19 cellular contexts compared by ENCODE assay signal in the genomic region with DNA sequence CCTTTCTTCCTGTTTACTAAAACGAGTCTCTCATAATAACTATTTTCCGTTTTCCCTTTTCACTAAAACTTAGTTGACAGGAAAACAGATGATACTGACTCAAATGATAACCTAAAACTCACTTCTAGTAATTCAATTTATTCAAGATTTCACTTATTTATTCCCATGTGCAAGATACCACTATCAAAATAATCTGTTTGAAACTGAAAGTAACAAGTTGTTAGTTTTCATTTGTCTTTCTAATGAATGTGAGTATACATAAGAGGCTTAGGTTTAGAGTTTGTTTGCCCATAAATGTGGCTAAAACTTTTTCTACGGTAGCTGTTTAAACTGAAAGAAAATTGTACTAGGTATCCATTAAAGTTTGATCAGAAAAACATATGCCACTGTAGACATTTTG.
DNase-seq lines count a peak whose midpoint lies in the region; ATAC-seq, FAIRE-seq and TF ChIP-seq lines count a peak whose summit lies in the region.
"Had no signal": no experiment of that assay in that cellular context is flagged by ENCODE, and none has a peak within 500 bp of the region (broad histone marks: within the 10 kb centered on the region; RNA-seq: fewer than 3 reads in every experiment).

No MANE protein-coding gene starts in this region.

- H3K9ac ChIP-seq in DND-41 (ENCODE audit: low read depth, low read length): no peak overlapping the region
- no peak overlapping the region for H3K9ac ChIP-seq in GM12878 (ENCODE audit: control insufficient read depth, insufficient read depth, low read length)

- H3K4me1 ChIP-seq in DND-41 (ENCODE audit: insufficient read depth, low read length): no peaks in the 10 kb centered on the region
- H3K4me1 ChIP-seq in GM12878 (ENCODE audit: control insufficient read depth, insufficient read depth, low read length): no peaks in the 10 kb centered on the region
- H3K4me1 ChIP-seq in A673 (ENCODE audit: insufficient read depth, low read length, poor library complexity, severe bottlenecking): no peaks in the 10 kb centered on the region
- H3K4me1 ChIP-seq: colonic mucosa, transverse colon had no signal

- H4K20me1 ChIP-seq in DND-41 (ENCODE audit: insufficient read depth, low read length): no peaks in the 10 kb centered on the region
- H4K20me1 ChIP-seq in GM12878 (ENCODE audit: control insufficient read depth, insufficient read depth): no peaks in the 10 kb centered on the region

- BruUV-seq in GM12878 (replicated peaks; lab: Mats Ljungman, UMichigan) (no TSS peak), A673 (replicated peaks; lab: Mats Ljungman, UMichigan) (no TSS peak)

- no peak for DNase-seq in DND-41
- no peak for DNase-seq in GM12878 (ENCODE audit: low read depth, low spot score)
- DNase-seq in SKM-1 (lab: John Stamatoyannopoulos, UW; ENCODE audit: unreplicated experiment): no peak
- DNase-seq in NCI-H187 treated with DMSO at 0.1 percent for 48 hours (lab: John Stamatoyannopoulos, UW): no peak
- no peak for DNase-seq in A673 (ENCODE audit: low spot score)
- DNase-seq: activated gamma-delta T cell, C1 segment of cervical spinal cord, colonic mucosa, DMS79 treated with DMSO at 0.1 percent for 48 hours, IMR-90, MV-4-11, NCI-H2107, NCI-H69, small intestine, transverse colon had no signal

- in situ Hi-C loops in GM12878 (cut with MboI): no loop called here

- CTCF ChIA-PET in GM12878 (lab: Yijun Ruan, JAX) (no interaction called here), A673 (lab: Charles Lee) (no interaction called here)

- peak; percentile 45; the same call in 2 of the 3 replicates for ATAC-seq in DND-41 (ENCODE audit: insufficient read depth, low read depth)
- ATAC-seq in GM18867 (IDR thresholded peaks at IDR 0.05; ENCODE audit: unreplicated experiment): peak; percentile 85
- peak; percentile 39 for ATAC-seq in HG03565 (IDR thresholded peaks at IDR 0.05; ENCODE audit: unreplicated experiment)
- ATAC-seq in GM12878: peak; percentile 59

- RAD21 ChIA-PET in GM12878 (lab: Charles Lee; ENCODE audit: unreplicated experiment): interaction anchor here (1.3 kb wide), 1 partner anchor 24 kb away, joined by 3 read pairs; no protein-coding TSS in a partner anchor

- TF ChIP-seq CTCF in DND-41 (IDR thresholded peaks at IDR 0.05; ENCODE audit: borderline replicate concordance, extremely low read depth, low read length, poor library complexity, severe bottlenecking) (no peak), GM12878 (IDR thresholded peaks at IDR 0.05 in 2 of 3, conservative IDR thresholded peaks at IDR 0.05 in 1 of 3; ENCODE audit: control insufficient read depth in 2 of 3, extremely low read depth in 1 of 3, insufficient read depth in 1 of 3, low read depth in 3 of 3, low read length in 3 of 3) (no peak), A673 (conservative IDR thresholded peaks at IDR 0.05; ENCODE audit: low read depth, low read length) (no peak)

- H3K27ac ChIP-seq in DND-41 (ENCODE audit: low read length): no peak overlapping the region
- H3K27ac ChIP-seq in GM12878 (ENCODE audit: control insufficient read depth, insufficient read depth): no peak overlapping the region
- no peak overlapping the region for H3K27ac ChIP-seq in A673 (ENCODE audit: low read depth, low read length, poor library complexity, severe bottlenecking)
- H3K27ac ChIP-seq: colonic mucosa, transverse colon had no signal

- SMC1A ChIA-PET in GM12878 (lab: Charles Lee; ENCODE audit: uncharacterized antibody, unreplicated experiment): no interaction called here

- H2AFZ ChIP-seq in DND-41 (ENCODE audit: low read depth, low read length) (peak overlapping the region; percentile 44), GM12878 (ENCODE audit: control insufficient read depth, low read depth, low read length) (peak overlapping the region; percentile 56)

- H3K4me2 ChIP-seq in DND-41 (ENCODE audit: insufficient read depth, low read length) (peak overlapping the region; percentile 40; the same call in 1 of the 2 replicates), GM12878 (ENCODE audit: control insufficient read depth, insufficient read depth) (no peak overlapping the region)

- H3K9me3 ChIP-seq in DND-41 (ENCODE audit: insufficient read depth, low read length, severe bottlenecking): no peaks in the 10 kb centered on the region
- H3K9me3 ChIP-seq in GM12878 (replicated peaks; ENCODE audit: control insufficient read depth, insufficient read depth, low read length): no peaks in the 10 kb centered on the region
- H3K9me3 ChIP-seq in A673 (ENCODE audit: low read depth, low read length, poor library complexity, severe bottlenecking): no peaks in the 10 kb centered on the region
- H3K9me3 ChIP-seq: colonic mucosa, transverse colon had no signal

- TF ChIP-seq RAD21 in GM12878 (IDR thresholded peaks at IDR 0.05; ENCODE audit: insufficient read depth, low read depth, low read length): no peak

- whole genome bisulfite sequencing in GM12878 (ENCODE audit: insufficient coverage, insufficient replicate concordance, low lambda C conversion rate, missing lambda C conversion rate): 17% methylated on average over 3 of the region's 3 CpGs

- intact Hi-C loops in GM12878 (cut with micrococcal nuclease; ENCODE audit: unreplicated experiment): no loop called here
- intact Hi-C loops in A673 (cut with micrococcal nuclease; ENCODE audit: unreplicated experiment): no loop called here

- H3K79me2 ChIP-seq in DND-41 (ENCODE audit: insufficient read depth, low read length) (no peaks in the 10 kb centered on the region), GM12878 (ENCODE audit: control insufficient read depth, insufficient read depth, low read length) (no peaks in the 10 kb centered on the region)

- no peak overlapping the region for H3K4me3 ChIP-seq in DND-41 (ENCODE audit: low read depth in 1 of 2, low read length in 2 of 2)
- no peak overlapping the region for H3K4me3 ChIP-seq in GM12878
- no peak overlapping the region for H3K4me3 ChIP-seq in A673 (ENCODE audit: low read depth, low read length, poor library complexity, severe bottlenecking)
- H3K4me3 ChIP-seq: colonic mucosa, transverse colon had no signal

- no peaks in the 10 kb centered on the region for H3K36me3 ChIP-seq in DND-41 (ENCODE audit: insufficient read depth, low read length)
- H3K36me3 ChIP-seq in GM12878 (ENCODE audit: control insufficient read depth in 2 of 2, insufficient read depth in 2 of 2, low read length in 1 of 2): no peaks in the 10 kb centered on the region
- no peaks in the 10 kb centered on the region for H3K36me3 ChIP-seq in A673 (ENCODE audit: insufficient read depth, low read length, poor library complexity, severe bottlenecking)
- H3K36me3 ChIP-seq: colonic mucosa, transverse colon had no signal

- TF ChIP-seq EP300 in GM12878 (IDR thresholded peaks at IDR 0.05; ENCODE audit: borderline replicate concordance in 1 of 2, control insufficient read depth in 1 of 2, low read depth in 2 of 2, low read length in 2 of 2): no peak

- FAIRE-seq in GM12878 (lab: Jason Lieb, UNC): peak; percentile 27
- FAIRE-seq: frontal cortex, RCC 7860, small intestine had no signal

- TF ChIP-seq POLR2A in GM12878 (IDR thresholded peaks at IDR 0.05; ENCODE audit: low read depth, low read length): no peak

- POLR2A ChIA-PET in GM12878 (lab: Charles Lee) (interaction anchor here (0.6 kb wide), 1 partner anchor 9 kb away, joined by 3 read pairs; no protein-coding TSS in a partner anchor), A673 (lab: Charles Lee; ENCODE audit: low non-redundant PET) (no interaction called here)

- H3K27me3 ChIP-seq in DND-41 (ENCODE audit: insufficient read depth, low read length, poor library complexity) (no peaks in the 10 kb centered on the region), GM12878 (replicated peaks in 1 of 2; ENCODE audit: control insufficient read depth in 2 of 2, insufficient read depth in 2 of 2, low read length in 1 of 2) (no peaks in the 10 kb centered on the region), A673 (replicated peaks; ENCODE audit: insufficient read depth, low read depth, low read length, poor library complexity) (no peaks in the 10 kb centered on the region)
- H3K27me3 ChIP-seq: colonic mucosa, transverse colon had no signal

TF ChIP-seq in GM12878, 131 proteins besides CTCF, POLR2A, EP300 and RAD21:
- TF ChIP-seq IKZF1 (conservative IDR thresholded peaks at IDR 0.05) (no peak), NR2C1 (IDR thresholded peaks at IDR 0.05) (no peak), ZNF24 (IDR thresholded peaks at IDR 0.05) (no peak), IRF4 (IDR thresholded peaks at IDR 0.05; ENCODE audit: low read depth, low read length) (no peak), GATAD2B (conservative IDR thresholded peaks at IDR 0.05; ENCODE audit: low read depth) (no peak), SRF (IDR thresholded peaks at IDR 0.05; ENCODE audit: low read depth in 2 of 2, low read length in 2 of 2) (no peak), CEBPB (IDR thresholded peaks at IDR 0.05; ENCODE audit: borderline replicate concordance in 1 of 2, low read depth in 2 of 2, low read length in 2 of 2) (no peak), HCFC1 (IDR thresholded peaks at IDR 0.05; ENCODE audit: low read length) (no peak), ZNF207 (IDR thresholded peaks at IDR 0.05; ENCODE audit: borderline replicate concordance) (no peak), RFX5 (IDR thresholded peaks at IDR 0.05; ENCODE audit: low read depth, low read length) (no peak), ZNF622 (IDR thresholded peaks at IDR 0.05) (no peak), NR2F1 (conservative IDR thresholded peaks at IDR 0.05) (no peak), LARP7 (IDR thresholded peaks at IDR 0.05) (no peak), CBX5 (IDR thresholded peaks at IDR 0.05; ENCODE audit: low read depth) (no peak), ZZZ3 (IDR thresholded peaks at IDR 0.05; ENCODE audit: control insufficient read depth, insufficient read length, low read depth) (no peak), POLR2AphosphoS5 (IDR thresholded peaks at IDR 0.05; ENCODE audit: low read length) (no peak), TCF7 (IDR thresholded peaks at IDR 0.05; ENCODE audit: borderline replicate concordance) (no peak), FOXM1 (IDR thresholded peaks at IDR 0.05; ENCODE audit: low read depth, low read length) (no peak)
- TF ChIP-seq, protein P1, sequence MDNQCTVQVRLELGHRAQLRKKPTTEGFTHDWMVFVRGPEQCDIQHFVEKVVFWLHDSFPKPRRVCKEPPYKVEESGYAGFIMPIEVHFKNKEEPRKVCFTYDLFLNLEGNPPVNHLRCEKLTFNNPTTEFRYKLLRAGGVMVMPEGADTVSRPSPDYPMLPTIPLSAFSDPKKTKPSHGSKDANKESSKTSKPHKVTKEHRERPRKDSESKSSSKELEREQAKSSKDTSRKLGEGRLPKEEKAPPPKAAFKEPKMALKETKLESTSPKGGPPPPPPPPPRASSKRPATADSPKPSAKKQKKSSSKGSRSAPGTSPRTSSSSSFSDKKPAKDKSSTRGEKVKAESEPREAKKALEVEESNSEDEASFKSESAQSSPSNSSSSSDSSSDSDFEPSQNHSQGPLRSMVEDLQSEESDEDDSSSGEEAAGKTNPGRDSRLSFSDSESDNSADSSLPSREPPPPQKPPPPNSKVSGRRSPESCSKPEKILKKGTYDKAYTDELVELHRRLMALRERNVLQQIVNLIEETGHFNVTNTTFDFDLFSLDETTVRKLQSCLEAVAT (IDR thresholded peaks at IDR 0.05): no peak
